Comparison of ENCODE assay signal across 9 cellular contexts in genomic region chr1:155007253-155007828, GRCh38. TPM values are rescaled to one million over a fixed set of nuclear protein-coding genes. Genes with fewer than 3 reads are reported as not detected.
DNase-seq lines count a peak whose midpoint lies in the region; ATAC-seq, FAIRE-seq and TF ChIP-seq lines count a peak whose summit lies in the region.
"Had no signal": no experiment of that assay in that cellular context is flagged by ENCODE, and none has a peak within 500 bp of the region (broad histone marks: within the 10 kb centered on the region; RNA-seq: fewer than 3 reads in every experiment).

No MANE protein-coding gene starts in this region.

- H3K23me2 ChIP-seq in H1 (ENCODE audit: low read depth, low read length) = peaks cover 5% of the 10 kb centered on the region; the same call in 1 of the 2 replicates

- POLR2A ChIA-PET in MCF 10A (lab: Yijun Ruan, JAX) = interaction anchor here (0.6 to 41.1 kb wide), 9 partner anchors 8 to 238 kb away, joined by 3 to 1917 read pairs (median 5); partner anchors contain the start of genes ADAM15, CKS1B, FLAD1 and PBXIP1
- POLR2A ChIA-PET in H1 (lab: Charles Lee; ENCODE audit: partially characterized antibody) = interaction anchor here (0.6 to 14.8 kb wide), 9 partner anchors 8 to 168 kb away, joined by 3 to 128 read pairs (median 5); partner anchors contain the start of genes ADAM15, CKS1B, FLAD1 and LENEP
- POLR2A ChIA-PET in CD8-positive, alpha-beta memory T cell (lab: Charles Lee) = interaction anchor here (0.6 to 1.3 kb wide), 4 partner anchors 34 to 399 kb away, joined by 4 to 10 read pairs (median 4); partner anchors contain the start of gene KRTCAP2

- FAIRE-seq in H1 (lab: Jason Lieb, UNC) = no peak

- H2BK20ac ChIP-seq in H1 (ENCODE audit: low read length) = no peak overlapping the region

- H4K20me1 ChIP-seq in mammary epithelial cell (ENCODE audit: insufficient read depth, low read length) (no peaks in the 10 kb centered on the region), H1 (replicated peaks in 1 of 2; ENCODE audit: control insufficient read depth in 1 of 2, insufficient read depth in 2 of 2, low read length in 2 of 2) (peaks cover 0 to 17% of the 10 kb centered on the region in 2 experiments)

- DNase-seq in MCF 10A (ENCODE audit: unreplicated experiment) (no peak), mammary epithelial cell (no peak), H1 (ENCODE audit: low read depth in 1 of 2, low spot score in 2 of 2) (no peak), NAMALWA (ENCODE audit: low spot score) (no peak), Calu3 (no peak)
- DNase-seq in CD8-positive, alpha-beta memory T cell = no peak
- DNase-seq: mesenchymal stem cell had no signal

- H3K36me3 ChIP-seq in mammary epithelial cell (ENCODE audit: insufficient read depth, low read length) = no peaks in the 10 kb centered on the region
- peaks cover 0 to 2% (median 0%) of the 10 kb centered on the region in 4 experiments; a peak in 2 of 8 replicates for H3K36me3 ChIP-seq in H1 (ENCODE audit: control insufficient read depth in 2 of 4, insufficient read depth in 4 of 4, low read length in 3 of 4)
- no peaks in the 10 kb centered on the region for H3K36me3 ChIP-seq in mucosa of stomach (ENCODE audit: control insufficient read depth, insufficient read depth, low read length)
- no peaks in the 10 kb centered on the region for H3K36me3 ChIP-seq in CD8-positive, alpha-beta memory T cell (ENCODE audit: insufficient read depth, low read length)

- TF ChIP-seq EP300 in H1 (IDR thresholded peaks at IDR 0.05; ENCODE audit: borderline replicate concordance in 1 of 2, low read depth in 2 of 2, low read length in 2 of 2) = no peak

- H2BK12ac ChIP-seq in H1 (ENCODE audit: low read depth, low read length) = 0 out of 2 replicates have a peak overlapping the region, but pooled peaks have one; percentile 39

- H3K9me3 Mint-ChIP-seq in MCF 10A (ENCODE audit: unreplicated experiment) (no peaks in the 10 kb centered on the region), Calu3 (ENCODE audit: low read depth, unreplicated experiment) (no peaks in the 10 kb centered on the region)
- no peaks in the 10 kb centered on the region for H3K9me3 Mint-ChIP-seq in CD8-positive, alpha-beta memory T cell

- TF ChIP-seq RAD21 in H1 (IDR thresholded peaks at IDR 0.05 in 1 of 2, conservative IDR thresholded peaks at IDR 0.05 in 1 of 2; ENCODE audit: low read depth in 2 of 2, low read length in 2 of 2) = no peak

- no peak for ATAC-seq in HG03095 (IDR thresholded peaks at IDR 0.05; ENCODE audit: unreplicated experiment)

- intact Hi-C loops in MCF 10A (cut with micrococcal nuclease) (no loop called here), mammary epithelial cell (cut with micrococcal nuclease) (no loop called here), Calu3 (cut with micrococcal nuclease; ENCODE audit: unreplicated experiment) (loop anchor here (10.0 kb wide), 1 partner anchor 47 kb away; the partner anchor contains the start of gene ADAM15)

- H3K27me3 ChIP-seq in mammary epithelial cell (ENCODE audit: insufficient read depth, low read length) = no peaks in the 10 kb centered on the region
- no peaks in the 10 kb centered on the region for H3K27me3 ChIP-seq in H1 (replicated peaks in 1 of 4; ENCODE audit: control insufficient read depth in 3 of 4, extremely low read depth in 1 of 4, insufficient read depth in 3 of 4, low read length in 3 of 4)
- no peaks in the 10 kb centered on the region for H3K27me3 ChIP-seq in mucosa of stomach (ENCODE audit: control insufficient read depth, insufficient read depth, low read length)
- no peaks in the 10 kb centered on the region for H3K27me3 ChIP-seq in CD8-positive, alpha-beta memory T cell (ENCODE audit: insufficient read depth, low read length, poor library complexity, severe bottlenecking)

- H2AK5ac ChIP-seq in H1 (ENCODE audit: low read depth, low read length) = no peak overlapping the region

- CTCF ChIA-PET in MCF 10A (lab: Yijun Ruan, JAX) (interaction anchor here (0.6 to 2.4 kb wide), 13 partner anchors 9 to 339 kb away, joined by 3 to 10 read pairs (median 4); partner anchors contain the start of genes FLAD1 and KRTCAP2), mammary epithelial cell (lab: Charles Lee; ENCODE audit: low non-redundant PET) (interaction anchor here (0.6 kb wide), 1 partner anchor 10 kb away, joined by 9 read pairs; no protein-coding TSS in a partner anchor), H1 (lab: Charles Lee; ENCODE audit: partially characterized antibody) (interaction anchor here (0.5 to 18.6 kb wide), 17 partner anchors 9 to 235 kb away, joined by 3 to 354 read pairs (median 6); partner anchors contain the start of genes ADAM15, EFNA4, FLAD1 and LENEP), Calu3 (lab: Charles Lee) (interaction anchor here (1.0 to 2.6 kb wide), 2 partner anchors 10 to 11 kb away, joined by 3 to 11 read pairs; no protein-coding TSS in a partner anchor)
- CTCF ChIA-PET in CD8-positive, alpha-beta memory T cell (lab: Charles Lee) = interaction anchor here (0.8 to 16.7 kb wide), 7 partner anchors 9 to 166 kb away, joined by 3 to 207 read pairs (median 3); partner anchors contain the start of genes CKS1B, KRTCAP2, LENEP and PMVK

- H3K4me2 ChIP-seq in mammary epithelial cell (ENCODE audit: insufficient read depth, low read depth, low read length) (no peak overlapping the region), H1 (ENCODE audit: insufficient read depth in 1 of 2, low read depth in 2 of 2, low read length in 2 of 2) (no peak overlapping the region)

- peaks cover 38% of the 10 kb centered on the region for H3K36me3 Mint-ChIP-seq in MCF 10A (ENCODE audit: insufficient read depth, unreplicated experiment)
- H3K36me3 Mint-ChIP-seq in CD8-positive, alpha-beta memory T cell = peaks cover 0 to 6% (median 0%) of the 10 kb centered on the region in 3 donors
- H3K36me3 Mint-ChIP-seq in Calu3 (ENCODE audit: insufficient read depth, unreplicated experiment) = peaks cover 24% of the 10 kb centered on the region

- no peak overlapping the region for H2BK120ac ChIP-seq in H1 (replicated peaks; ENCODE audit: low read depth, low read length)

- no peak overlapping the region for H2BK5ac ChIP-seq in H1 (ENCODE audit: low read depth, low read length)

- no TSS peak for BruUV-seq in MCF 10A (replicated peaks; lab: Mats Ljungman, UMichigan)
- no TSS peak for BruUV-seq in mammary epithelial cell (replicated peaks; lab: Mats Ljungman, UMichigan)
- no TSS peak for BruUV-seq in Calu3 (replicated peaks; lab: Mats Ljungman, UMichigan)

- no peak overlapping the region for H4K5ac ChIP-seq in H1 (ENCODE audit: insufficient read length, low read depth, low read length)

- no peak overlapping the region for H2AFZ ChIP-seq in mammary epithelial cell (ENCODE audit: low read depth, low read length)
- no peak overlapping the region for H2AFZ ChIP-seq in H1 (ENCODE audit: low read length)

- H3K27ac Mint-ChIP-seq in MCF 10A (ENCODE audit: low read depth, unreplicated experiment) (peak overlapping the region; percentile 87), Calu3 (ENCODE audit: unreplicated experiment) (no peak overlapping the region)
- H3K27ac Mint-ChIP-seq in CD8-positive, alpha-beta memory T cell = peak overlapping the region in 3 of 8 donors; percentile 29 to 97 (median 89)

- no peaks in the 10 kb centered on the region for H3K9me3 ChIP-seq in mammary epithelial cell (replicated peaks; ENCODE audit: insufficient read depth, low read length)
- no peaks in the 10 kb centered on the region for H3K9me3 ChIP-seq in H1 (ENCODE audit: insufficient read depth in 2 of 2, low read depth in 1 of 2, low read length in 1 of 2)
- no peaks in the 10 kb centered on the region for H3K9me3 ChIP-seq in mucosa of stomach (ENCODE audit: control insufficient read depth, low read length)
- H3K9me3 ChIP-seq in CD8-positive, alpha-beta memory T cell (ENCODE audit: low read length) = no peaks in the 10 kb centered on the region

- no peak overlapping the region for H3K27ac ChIP-seq in mammary epithelial cell (ENCODE audit: insufficient read depth, low read depth, low read length)
- no peak overlapping the region for H3K27ac ChIP-seq in H1 (ENCODE audit: low read depth, low read length)
- H3K27ac ChIP-seq in CD8-positive, alpha-beta memory T cell (ENCODE audit: low read depth, low read length) = no peak overlapping the region

- TF ChIP-seq POLR2A in H1 (IDR thresholded peaks at IDR 0.05; ENCODE audit: control extremely low read depth in 1 of 2, low read depth in 2 of 2, low read length in 2 of 2) = no peak

- H3K4me3 Mint-ChIP-seq in MCF 10A (ENCODE audit: unreplicated experiment) (peak overlapping the region; percentile 84), Calu3 (ENCODE audit: low read depth, unreplicated experiment) (no peak overlapping the region)
- H3K4me3 Mint-ChIP-seq in CD8-positive, alpha-beta memory T cell = peak overlapping the region in 1 of 7 donors; percentile 61

- H3K4me1 ChIP-seq in mammary epithelial cell (ENCODE audit: insufficient read depth, low read length) (peaks cover 54% of the 10 kb centered on the region), H1 (replicated peaks in 1 of 4; ENCODE audit: control insufficient read depth in 3 of 4, insufficient read depth in 4 of 4, low read length in 3 of 4) (peaks cover 7 to 57% (median 35%) of the 10 kb centered on the region in 4 experiments), mucosa of stomach (ENCODE audit: control insufficient read depth, insufficient read depth, low read length) (peaks cover 79% of the 10 kb centered on the region)
- peaks cover 75% of the 10 kb centered on the region for H3K4me1 ChIP-seq in CD8-positive, alpha-beta memory T cell (ENCODE audit: insufficient read depth, low read length)

- no peak overlapping the region for H3K23ac ChIP-seq in H1 (ENCODE audit: insufficient read length)

- peaks cover 76% of the 10 kb centered on the region for H3K4me1 Mint-ChIP-seq in MCF 10A (ENCODE audit: insufficient read depth, unreplicated experiment)
- peaks cover 57 to 86% (median 63%) of the 10 kb centered on the region in 3 donors for H3K4me1 Mint-ChIP-seq in CD8-positive, alpha-beta memory T cell
- peaks cover 34% of the 10 kb centered on the region for H3K4me1 Mint-ChIP-seq in Calu3 (ENCODE audit: low read depth, unreplicated experiment)

- TF ChIP-seq CTCF in MCF 10A (IDR thresholded peaks at IDR 0.05; ENCODE audit: unreplicated experiment) = no peak
- TF ChIP-seq CTCF in mammary epithelial cell (conservative IDR thresholded peaks at IDR 0.05 in 1 of 2, IDR thresholded peaks at IDR 0.05 in 1 of 2; ENCODE audit: extremely low read depth in 1 of 2, insufficient read depth in 1 of 2, low read depth in 1 of 2, low read length in 2 of 2) = no peak
- no peak for TF ChIP-seq CTCF in H1 (IDR thresholded peaks at IDR 0.05; ENCODE audit: control extremely low read depth in 1 of 3, insufficient read depth in 1 of 3, low read depth in 1 of 3, low read length in 3 of 3)
- no peak for TF ChIP-seq CTCF in Calu3 (IDR thresholded peaks at IDR 0.05; ENCODE audit: unreplicated experiment)

- H3K27me3 Mint-ChIP-seq in MCF 10A (ENCODE audit: insufficient read depth, unreplicated experiment) = no peaks in the 10 kb centered on the region
- no peaks in the 10 kb centered on the region for H3K27me3 Mint-ChIP-seq in CD8-positive, alpha-beta memory T cell
- H3K27me3 Mint-ChIP-seq in Calu3 (ENCODE audit: unreplicated experiment) = no peaks in the 10 kb centered on the region

- H3K79me2 ChIP-seq in mammary epithelial cell (ENCODE audit: insufficient read depth, low read length) = peaks cover 97% of the 10 kb centered on the region
- peaks cover 0 to 59% of the 10 kb centered on the region in 2 experiments; a peak in 3 of 4 replicates for H3K79me2 ChIP-seq in H1 (ENCODE audit: control insufficient read depth in 1 of 2, insufficient read depth in 2 of 2, low read length in 2 of 2)

- H3K56ac ChIP-seq in H1 (replicated peaks; ENCODE audit: insufficient read length, low read depth, low read length) = no peak overlapping the region

- H3K18ac ChIP-seq in H1 (ENCODE audit: extremely low read depth, low read length) = no peak overlapping the region

- peaks cover 17% of the 10 kb centered on the region for H3K79me1 ChIP-seq in H1 (ENCODE audit: low read depth, low read length)

- H3K4me3 ChIP-seq in mammary epithelial cell (replicated peaks in 1 of 3; ENCODE audit: insufficient read depth in 1 of 3, low read depth in 2 of 3, low read length in 3 of 3) (no peak overlapping the region), H1 (ENCODE audit: extremely low read depth in 1 of 4, insufficient read depth in 2 of 4, low read depth in 3 of 4, low read length in 4 of 4) (no peak overlapping the region), mucosa of stomach (ENCODE audit: low read length) (no peak overlapping the region)
- no peak overlapping the region for H3K4me3 ChIP-seq in CD8-positive, alpha-beta memory T cell (ENCODE audit: low read length)

- H2BK15ac ChIP-seq in H1 (ENCODE audit: low read length) = peak overlapping the region; percentile 72; the same call in 1 of the 2 replicates

- no peak overlapping the region for H3K4ac ChIP-seq in H1 (replicated peaks; ENCODE audit: insufficient read length, low read depth, low read length)

- H3K14ac ChIP-seq in H1 (ENCODE audit: insufficient read length) = no peak overlapping the region

- peak overlapping the region; percentile 48; the same call in 1 of the 2 replicates for H4K8ac ChIP-seq in H1 (ENCODE audit: extremely low read depth, insufficient read depth, low read length)

- WGBS in mammary epithelial cell (ENCODE audit: low coverage, missing lambda C conversion rate) = 54% methylated on average over 2 of the region's 6 CpGs
- 86% methylated on average over 6 of the region's 6 CpGs; no CpG with 5 or more reads in 1 of the 2 experiments for WGBS in H1 (ENCODE audit: extremely low coverage in 1 of 2, insufficient coverage in 1 of 2, insufficient read length in 1 of 2, insufficient replicate concordance in 2 of 2, low coverage in 1 of 2, low lambda C conversion rate in 2 of 2, missing lambda C conversion rate in 1 of 2), 2 experiments

- dilution Hi-C loops in mammary epithelial cell (cut with HindIII; ENCODE audit: low sequenced_read_pairs) = no loop called here

- in situ Hi-C loops in mammary epithelial cell (cut with MboI; ENCODE audit: low sequenced_read_pairs in 2 of 2) = no loop called here

- no peak overlapping the region for H4K91ac ChIP-seq in H1 (replicated peaks; ENCODE audit: insufficient read length, low read length)

- H3K9ac ChIP-seq in mammary epithelial cell (ENCODE audit: insufficient read depth, low read length) (no peak overlapping the region), H1 (replicated peaks in 1 of 4; ENCODE audit: extremely low read depth in 1 of 4, low read depth in 3 of 4, low read length in 3 of 4) (no peak overlapping the region), mucosa of stomach (ENCODE audit: low read length) (peak overlapping the region; percentile 69)

RNA-seq across cellular contexts. Expression of gene ZBTB7B, which starts 4.7 kb away (rescaled TPM):
- total RNA-seq in MCF 10A (2022) (169 and 175 TPM in 2 replicates), mammary epithelial cell (10 to 100 TPM; 33.0 to 51.9 TPM), Calu3 (2022) (64.7 and 64.9 TPM in 2 replicates)
- polyA plus RNA-seq in mammary epithelial cell (22.2 TPM), H1 (2011; rRNA removed) (36.9 and 38.3 TPM in 2 replicates)
- polyA minus RNA-seq in mammary epithelial cell = 17.8 TPM
- 22.1 and 24.5 TPM in 2 replicates for total RNA-seq in H1 (2021; fragmentation: NEBNext Ultra II Directional; extraction: Animal tissue kit (Norgen Biotek cat#: 25700))
- 28.7 TPM for polyA plus RNA-seq in H1 (2011; cell fraction: cytosol; rRNA removed)
- polyA plus RNA-seq in H1 (2011; cell fraction: nucleus; rRNA removed) = 38.2 TPM
- polyA plus RNA-seq in H1 (2012, experiment 1 of 2) = 11.5 to 24.0 TPM (median 20.2 TPM) in 4 replicates
- 15.2 TPM for polyA plus RNA-seq in H1 (2012, experiment 2 of 2)
- 8.9 TPM for polyA plus RNA-seq in H1 (2013, experiment 1 of 2)
- 9.4 TPM for polyA plus RNA-seq in H1 (2013, experiment 2 of 2)
- 16.1 and 19.4 TPM in 2 replicates for polyA minus RNA-seq in H1 (2011; rRNA and poly(A)+ RNA removed)
- 22.2 TPM for polyA minus RNA-seq in H1 (2011; cell fraction: cytosol; rRNA and poly(A)+ RNA removed)
- polyA minus RNA-seq in H1 (2011; cell fraction: nucleus; rRNA and poly(A)+ RNA removed) = 19.9 TPM
- total RNA-seq in CD8-positive, alpha-beta memory T cell = 10 to 100 TPM; 33.2 to 34.7 TPM
- 3.3 TPM for polyA plus RNA-seq in CD8-positive, alpha-beta memory T cell

RNA-seq across cellular contexts. Expression of gene LENEP, which starts 14.0 kb away (rescaled TPM):
- total RNA-seq in MCF 10A (2022) (0.83 TPM in 1 of 2 replicates, not detected in the other), mammary epithelial cell (1 to 10 TPM in 1 of 2 donors, under 1 TPM in 1; 0.82 to 1.5 TPM), Calu3 (2022) (1.1 and 1.5 TPM in 2 replicates)
- polyA plus RNA-seq in mammary epithelial cell (0.16 TPM), H1 (2011; rRNA removed) (1.1 TPM in 1 of 2 replicates, not detected in the other)
- not detected for polyA minus RNA-seq in mammary epithelial cell
- 1.2 and 1.3 TPM in 2 replicates for total RNA-seq in H1 (2021; fragmentation: NEBNext Ultra II Directional; extraction: Animal tissue kit (Norgen Biotek cat#: 25700))
- 0.23 TPM for polyA plus RNA-seq in H1 (2011; cell fraction: cytosol; rRNA removed)
- polyA plus RNA-seq in H1 (2011; cell fraction: nucleus; rRNA removed) = 1.5 TPM
- polyA plus RNA-seq in H1 (2012, experiment 1 of 2) = 0.32 TPM in 1 of 4 replicates, not detected in the others
- not detected for polyA plus RNA-seq in H1 (2012, experiment 2 of 2)
- 0.61 TPM for polyA plus RNA-seq in H1 (2013, experiment 1 of 2)
- not detected for polyA plus RNA-seq in H1 (2013, experiment 2 of 2)
- polyA minus RNA-seq in H1 (2011; rRNA and poly(A)+ RNA removed) = 6.1 and 8.4 TPM in 2 replicates
- not detected for polyA minus RNA-seq in H1 (2011; cell fraction: cytosol; rRNA and poly(A)+ RNA removed)
- polyA minus RNA-seq in H1 (2011; cell fraction: nucleus; rRNA and poly(A)+ RNA removed) = 15.3 TPM
- under 1 TPM; 0.62 to 0.72 TPM for total RNA-seq in CD8-positive, alpha-beta memory T cell
- not detected for polyA plus RNA-seq in CD8-positive, alpha-beta memory T cell

RNA-seq across cellular contexts. Expression of gene FLAD1, which starts 24.2 kb away (rescaled TPM):
- 65.4 and 91.1 TPM in 2 replicates for total RNA-seq in MCF 10A (2022)
- total RNA-seq in mammary epithelial cell = 10 to 100 TPM; 46.4 to 58.5 TPM
- polyA plus RNA-seq in mammary epithelial cell = 54.2 TPM
- polyA minus RNA-seq in mammary epithelial cell = 43.1 TPM
- total RNA-seq in H1 (2021; fragmentation: NEBNext Ultra II Directional; extraction: Animal tissue kit (Norgen Biotek cat#: 25700)) = 97.4 and 104 TPM in 2 replicates
- polyA plus RNA-seq in H1 (2011; rRNA removed) = 143 and 189 TPM in 2 replicates
- polyA plus RNA-seq in H1 (2011; cell fraction: cytosol; rRNA removed) = 152 TPM
- 250 TPM for polyA plus RNA-seq in H1 (2011; cell fraction: nucleus; rRNA removed)
- polyA plus RNA-seq in H1 (2012, experiment 1 of 2) = 116 to 134 TPM (median 122 TPM) in 4 replicates
- polyA plus RNA-seq in H1 (2012, experiment 2 of 2) = 127 TPM
- 95.1 TPM for polyA plus RNA-seq in H1 (2013, experiment 1 of 2)
- polyA plus RNA-seq in H1 (2013, experiment 2 of 2) = 95.5 TPM
- 149 and 177 TPM in 2 replicates for polyA minus RNA-seq in H1 (2011; rRNA and poly(A)+ RNA removed)
- 69.5 TPM for polyA minus RNA-seq in H1 (2011; cell fraction: cytosol; rRNA and poly(A)+ RNA removed)
- polyA minus RNA-seq in H1 (2011; cell fraction: nucleus; rRNA and poly(A)+ RNA removed) = 81.1 TPM
- total RNA-seq in CD8-positive, alpha-beta memory T cell = 10 to 100 TPM; 73.7 to 76.3 TPM
- 51.2 TPM for polyA plus RNA-seq in CD8-positive, alpha-beta memory T cell
- 74.3 and 75.1 TPM in 2 replicates for total RNA-seq in Calu3 (2022)

RNA-seq across cellular contexts. Expression of gene DCST2, which starts 26.2 kb away (rescaled TPM):
- total RNA-seq in MCF 10A (2022) = 0.91 and 1.8 TPM in 2 replicates
- under 1 TPM; 0.33 to 0.66 TPM for total RNA-seq in mammary epithelial cell
- polyA plus RNA-seq in mammary epithelial cell = 0.15 TPM
- not detected for polyA minus RNA-seq in mammary epithelial cell
- total RNA-seq in H1 (2021; fragmentation: NEBNext Ultra II Directional; extraction: Animal tissue kit (Norgen Biotek cat#: 25700)) = 0.43 TPM in 1 of 2 replicates, not detected in the other
- polyA plus RNA-seq in H1 (2011; rRNA removed) = 1.7 and 2.1 TPM in 2 replicates
- polyA plus RNA-seq in H1 (2011; cell fraction: cytosol; rRNA removed) = 1.9 TPM
- polyA plus RNA-seq in H1 (2011; cell fraction: nucleus; rRNA removed) = 10.2 TPM
- 0.26 to 1.0 TPM (median 0.74 TPM) in 4 replicates for polyA plus RNA-seq in H1 (2012, experiment 1 of 2)
- 0.13 TPM for polyA plus RNA-seq in H1 (2012, experiment 2 of 2)
- polyA plus RNA-seq in H1 (2013, experiment 1 of 2) = 0.53 TPM
- 0.26 TPM for polyA plus RNA-seq in H1 (2013, experiment 2 of 2)
- 0.07 and 1.6 TPM in 2 replicates for polyA minus RNA-seq in H1 (2011; rRNA and poly(A)+ RNA removed)
- polyA minus RNA-seq in H1 (2011; cell fraction: cytosol; rRNA and poly(A)+ RNA removed) = not detected
- 0.30 TPM for polyA minus RNA-seq in H1 (2011; cell fraction: nucleus; rRNA and poly(A)+ RNA removed)
- total RNA-seq in CD8-positive, alpha-beta memory T cell = under 1 TPM; 0.09 to 0.16 TPM
- polyA plus RNA-seq in CD8-positive, alpha-beta memory T cell = not detected
- total RNA-seq in Calu3 (2022) = 1.4 and 1.5 TPM in 2 replicates

RNA-seq across cellular contexts. Expression of gene DCST1, which starts 26.3 kb away (rescaled TPM):
- total RNA-seq in MCF 10A (2022) (0.21 and 0.42 TPM in 2 replicates), mammary epithelial cell (not detected), Calu3 (2022) (0.17 TPM in 1 of 2 replicates, not detected in the other)
- polyA plus RNA-seq in mammary epithelial cell (not detected), H1 (2011; rRNA removed) (0.03 TPM in 1 of 2 replicates, not detected in the other)
- polyA minus RNA-seq in mammary epithelial cell = not detected
- total RNA-seq in H1 (2021; fragmentation: NEBNext Ultra II Directional; extraction: Animal tissue kit (Norgen Biotek cat#: 25700)) = not detected in 2 replicates
- polyA plus RNA-seq in H1 (2011; cell fraction: cytosol; rRNA removed) = not detected
- polyA plus RNA-seq in H1 (2011; cell fraction: nucleus; rRNA removed) = 0.24 TPM
- polyA plus RNA-seq in H1 (2012, experiment 1 of 2) = 0.08 TPM in 1 of 4 replicates, not detected in the others
- not detected for polyA plus RNA-seq in H1 (2012, experiment 2 of 2)
- polyA plus RNA-seq in H1 (2013, experiment 1 of 2) = 0.06 TPM
- polyA plus RNA-seq in H1 (2013, experiment 2 of 2) = not detected
- not detected in 2 replicates for polyA minus RNA-seq in H1 (2011; rRNA and poly(A)+ RNA removed)
- polyA minus RNA-seq in H1 (2011; cell fraction: cytosol; rRNA and poly(A)+ RNA removed) = not detected
- not detected for polyA minus RNA-seq in H1 (2011; cell fraction: nucleus; rRNA and poly(A)+ RNA removed)
- total RNA-seq in CD8-positive, alpha-beta memory T cell = not detected
- polyA plus RNA-seq in CD8-positive, alpha-beta memory T cell = not detected
